ENCODE assay signal across 18 cellular contexts in the genomic region with DNA sequence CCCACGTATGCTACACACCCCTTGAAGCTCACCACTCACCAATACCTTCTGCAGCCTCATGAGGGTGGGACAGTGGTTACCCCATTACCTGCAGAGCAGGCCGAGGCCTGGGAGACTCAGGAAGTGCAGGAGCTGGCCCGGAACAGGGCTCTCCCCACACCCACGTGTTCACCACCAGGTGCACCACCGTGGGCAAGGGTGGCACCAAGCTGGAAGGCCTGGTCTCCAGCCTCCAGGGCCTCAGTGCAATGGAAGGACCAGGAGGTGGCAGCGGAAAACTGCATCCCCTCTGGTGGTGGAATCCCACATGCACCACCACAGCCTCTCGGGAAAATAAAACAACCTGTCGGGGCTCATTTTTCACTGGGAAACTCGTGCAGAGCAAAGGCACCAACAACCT. TPM values are rescaled to one million over a fixed set of nuclear protein-coding genes. Genes with fewer than 3 reads are reported as not detected.
DNase-seq lines count a peak whose midpoint lies in the region; ATAC-seq and TF ChIP-seq lines count a peak whose summit lies in the region.
"Had no signal": no experiment of that assay in that cellular context is flagged by ENCODE, and none has a peak within 500 bp of the region (broad histone marks: within the 10 kb centered on the region; RNA-seq: fewer than 3 reads in every experiment).

No MANE protein-coding gene starts in this region.

- peak overlapping the region in 1 of 2 donors; percentile 13 for H3K4me3 Mint-ChIP-seq in effector memory CD8-positive, alpha-beta T cell
- no peak overlapping the region for H3K4me3 Mint-ChIP-seq in progenitor cell of endocrine pancreas (ENCODE audit: low read depth)

- H3K27ac Mint-ChIP-seq in effector memory CD8-positive, alpha-beta T cell, result peak overlapping the region; percentile 12 to 81
- H3K27ac Mint-ChIP-seq in progenitor cell of endocrine pancreas, result peak overlapping the region; percentile 2

- no peak overlapping the region for H3K4me3 ChIP-seq in BLaER1 treated with 17β-estradiol and CSF1 and Interleukin-3, amounts not matched to agents 10 nM and 100 nM
- no peak overlapping the region for H3K4me3 ChIP-seq in HEK293 (ENCODE audit: low read depth, low read length)
- H3K4me3 ChIP-seq: GM12878 had no signal

- no peaks in the 10 kb centered on the region for H3K9me3 ChIP-seq in BLaER1 treated with 17β-estradiol and CSF1 and Interleukin-3, amounts not matched to agents 10 nM and 100 nM (replicated peaks in 1 of 11)
- no peaks in the 10 kb centered on the region for H3K9me3 ChIP-seq in HEK293 (ENCODE audit: control insufficient read depth, insufficient read depth, low read depth, low read length)

- H3K4me2 ChIP-seq in BLaER1 treated with 17β-estradiol and CSF1 and Interleukin-3, amounts not matched to agents 10 nM and 100 nM, result peak overlapping the region; percentile 5 to 97 (median 51)

- DNase-seq in effector memory CD8-positive, alpha-beta T cell, result no peak
- DNase-seq in progenitor cell of endocrine pancreas (ENCODE audit: low spot score, unreplicated experiment), result no peak
- no peak for DNase-seq in NCI-H1930 (lab: John Stamatoyannopoulos, UW)
- DNase-seq: activated CD4-positive, alpha-beta T cell treated with anti-CD3 and anti-CD28 coated beads for 1 hour; activated effector memory CD4-positive, alpha-beta T cell treated with Interleukin-2 at 50 U/mL for 16 hours; C1 segment of cervical spinal cord; foreskin melanocyte; GDM1; NCI-H187 treated with DMSO at 0.1 percent for 48 hours; NCI-H446; occipital lobe; RPMI8226; stimulated activated CD4-positive, alpha-beta T cell treated with anti-CD3 and anti-CD28 coated beads, Interleukin-1b, Interleukin-23, amount 100 ng/mL, for 48 hours had no signal

- peaks cover 55 to 97% (median 82%) of the 10 kb centered on the region in 10 experiments for H3K4me1 ChIP-seq in BLaER1 treated with 17β-estradiol and CSF1 and Interleukin-3, amounts not matched to agents 10 nM and 100 nM
- no peaks in the 10 kb centered on the region for H3K4me1 ChIP-seq in HEK293 (ENCODE audit: control insufficient read depth, insufficient read depth, low read length)

- H3K9ac ChIP-seq in BLaER1 treated with 17β-estradiol and CSF1 and Interleukin-3, amounts not matched to agents 10 nM and 100 nM, result 0 out of 22 replicates have a peak overlapping the region, but pooled peaks of 1 of the 11 experiments have one; percentile 12

- TF ChIP-seq CTCF in HEK293 (tag by site-specific recombination; IDR thresholded peaks at IDR 0.05) (0 out of 2 replicates have a peak, but pooled peaks have one; percentile 22), progenitor cell of endocrine pancreas (IDR thresholded peaks at IDR 0.05; ENCODE audit: unreplicated experiment) (no peak)

- peaks cover 11% of the 10 kb centered on the region for H3K36me3 Mint-ChIP-seq in effector memory CD8-positive, alpha-beta T cell (ENCODE audit: insufficient read depth)
- no peaks in the 10 kb centered on the region for H3K36me3 Mint-ChIP-seq in progenitor cell of endocrine pancreas (ENCODE audit: insufficient read depth)

- H4K20me1 ChIP-seq in BLaER1 treated with 17β-estradiol and CSF1 and Interleukin-3, amounts not matched to agents 10 nM and 100 nM, result peaks cover 20 to 98% (median 72%) of the 10 kb centered on the region in 11 experiments; a peak in 20 of 22 replicates

- ATAC-seq in effector memory CD8-positive, alpha-beta T cell (replicated peaks), result no peak
- no peak for ATAC-seq in GM18907 (IDR thresholded peaks at IDR 0.05; ENCODE audit: unreplicated experiment)
- ATAC-seq in GM19463 (IDR thresholded peaks at IDR 0.05; ENCODE audit: unreplicated experiment), result no peak
- ATAC-seq: GM12878 had no signal

- H3K36me3 ChIP-seq in BLaER1 treated with 17β-estradiol and CSF1 and Interleukin-3, amounts not matched to agents 10 nM and 100 nM, result peaks cover 0 to 9% (median 0%) of the 10 kb centered on the region in 11 experiments; a peak in 1 of 22 replicates
- no peaks in the 10 kb centered on the region for H3K36me3 ChIP-seq in HEK293 (ENCODE audit: control insufficient read depth in 2 of 2, insufficient read depth in 1 of 2, low read length in 2 of 2)

- no peaks in the 10 kb centered on the region for H3K27me3 ChIP-seq in BLaER1 treated with 17β-estradiol and CSF1 and Interleukin-3, amounts not matched to agents 10 nM and 100 nM

- H3K9me3 Mint-ChIP-seq in effector memory CD8-positive, alpha-beta T cell, result no peaks in the 10 kb centered on the region
- no peaks in the 10 kb centered on the region for H3K9me3 Mint-ChIP-seq in progenitor cell of endocrine pancreas (ENCODE audit: low read depth)

- peaks cover 48 to 54% of the 10 kb centered on the region in 2 donors for H3K4me1 Mint-ChIP-seq in effector memory CD8-positive, alpha-beta T cell (ENCODE audit: low read depth in 2 of 2)
- no peaks in the 10 kb centered on the region for H3K4me1 Mint-ChIP-seq in progenitor cell of endocrine pancreas (ENCODE audit: low read depth)

- POLR2A ChIA-PET in HEK293 (lab: Yijun Ruan, JAX), result no interaction called here

- H3K27me3 Mint-ChIP-seq in effector memory CD8-positive, alpha-beta T cell, result no peaks in the 10 kb centered on the region
- no peaks in the 10 kb centered on the region for H3K27me3 Mint-ChIP-seq in progenitor cell of endocrine pancreas

- CTCF ChIA-PET in HEK293 (lab: Yijun Ruan, JAX), result interaction anchor here (1.4 kb wide), 1 partner anchor 34 kb away, joined by 8 read pairs; no protein-coding TSS in a partner anchor

- H3K27ac ChIP-seq in BLaER1 treated with 17β-estradiol and CSF1 and Interleukin-3, amounts not matched to agents 10 nM and 100 nM, result peak overlapping the region in 2 of 11 experiments; percentile 2 to 4; a peak in 1 of 22 replicates
- no peak overlapping the region for H3K27ac ChIP-seq in HEK293 (ENCODE audit: extremely low read depth, low read depth, low read length)

TF ChIP-seq in HEK293, 187 proteins besides CTCF, POLR2A, EP300 and RAD21:
- TF ChIP-seq ZNF837 (tag by site-specific recombination; IDR thresholded peaks at IDR 0.05) (no peak), ZFHX2 (tag by site-specific recombination; conservative IDR thresholded peaks at IDR 0.05) (0 out of 2 replicates have a peak, but pooled peaks have one; percentile 12)

RNA-seq across cellular contexts. Expression of gene ITPK1, which starts 36.4 kb away (rescaled TPM):
- 71.3 and 72.0 TPM in 2 replicates for total RNA-seq in progenitor cell of endocrine pancreas
